19 cellular contexts compared by ENCODE assay signal in the genomic region with DNA sequence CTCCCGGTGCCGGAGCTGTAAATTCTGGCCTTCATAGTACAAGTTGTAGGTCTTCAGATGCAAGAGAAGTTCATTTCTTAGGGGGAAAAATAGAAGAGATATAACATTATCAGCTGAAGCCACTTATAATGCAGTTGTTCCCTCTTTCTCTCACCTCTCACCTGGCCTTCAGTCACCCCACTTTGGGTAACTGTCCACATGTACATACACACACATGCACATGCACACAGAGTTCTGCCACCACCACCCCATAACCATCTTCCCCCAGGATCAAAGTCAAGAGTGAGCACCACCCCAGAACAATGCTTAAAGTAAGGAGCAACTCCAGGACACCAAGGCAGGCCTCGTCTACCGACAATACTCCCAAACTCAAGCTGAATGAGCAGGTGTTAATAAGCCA. TPM values are rescaled to one million over a fixed set of nuclear protein-coding genes. Genes with fewer than 3 reads are reported as not detected.
"Had no signal": no experiment of that assay in that cellular context is flagged by ENCODE, and none has a peak within 500 bp of the region (broad histone marks: within the 10 kb centered on the region; RNA-seq: fewer than 3 reads in every experiment).

No MANE protein-coding gene starts in this region.

- H3K36me3 ChIP-seq: brain microvascular endothelial cell had no signal

- H3K4me1 ChIP-seq: foreskin keratinocyte, left ventricle myocardium inferior, sigmoid colon, thyroid gland had no signal

- H3K9me3 Mint-ChIP-seq: activated CD8-positive, alpha-beta T cell treated with anti-CD3 and anti-CD28 coated beads for 36 hours; activated naive CD8-positive, alpha-beta T cell treated with anti-CD3 and anti-CD28 coated beads, Interleukin-2, amount 10 ng/mL, durations not matched to agents 7 days and 5 days; central memory CD8-positive, alpha-beta T cell had no signal

- H3K27ac ChIP-seq: brain microvascular endothelial cell, foreskin keratinocyte, left ventricle myocardium inferior, sigmoid colon, thyroid gland had no signal

- H3K4me3 Mint-ChIP-seq: activated CD8-positive, alpha-beta T cell treated with anti-CD3 and anti-CD28 coated beads for 36 hours; activated naive CD8-positive, alpha-beta T cell treated with anti-CD3 and anti-CD28 coated beads, Interleukin-2, amount 10 ng/mL, durations not matched to agents 7 days and 5 days; activated T-helper 1 cell treated with anti-CD3 and anti-CD28 coated beads, Interleukin-12 subunit alpha, Interleukin-12 subunit beta, Interleukin-2, Interleukin-4 antibody, amounts not matched to agents 30 ng/mL and 10 ng/mL and 1 ng/mL, durations not matched to agents 14 hours and 24 hours and 36 hours; central memory CD8-positive, alpha-beta T cell; nephron progenitor cell had no signal

- ATAC-seq: foreskin keratinocyte had no signal

- H3K27me3 Mint-ChIP-seq: activated CD8-positive, alpha-beta T cell treated with anti-CD3 and anti-CD28 coated beads for 36 hours; activated naive CD8-positive, alpha-beta T cell treated with anti-CD3 and anti-CD28 coated beads, Interleukin-2, amount 10 ng/mL, durations not matched to agents 7 days and 5 days; central memory CD8-positive, alpha-beta T cell had no signal

- H3K4me3 ChIP-seq: left ventricle myocardium inferior, sigmoid colon, spleen, thyroid gland had no signal

- H3K27ac Mint-ChIP-seq: activated CD8-positive, alpha-beta T cell treated with anti-CD3 and anti-CD28 coated beads for 36 hours; activated naive CD8-positive, alpha-beta T cell treated with anti-CD3 and anti-CD28 coated beads, Interleukin-2, amount 10 ng/mL, durations not matched to agents 7 days and 5 days; nephron progenitor cell had no signal

- H3K9me3 ChIP-seq: thyroid gland had no signal

- H3K4me1 Mint-ChIP-seq: nephron progenitor cell had no signal

- DNase-seq: activated CD4-positive, alpha-beta T cell treated with anti-CD3 and anti-CD28 coated beads for 1 hour; activated CD8-positive, alpha-beta memory T cell treated with anti-CD3 and anti-CD28 coated beads, Interleukin-2, amount 50 U/mL, for 4 hours; activated CD8-positive, alpha-beta T cell treated with anti-CD3 and anti-CD28 coated beads for 36 hours; activated naive CD8-positive, alpha-beta T cell treated with anti-CD3 and anti-CD28 coated beads, Interleukin-2, amount 10 ng/mL, durations not matched to agents 7 days and 5 days; anterior cingulate cortex; cortex of kidney; effector CD4-positive, alpha-beta T cell; foreskin keratinocyte; glutamatergic neuron; left ventricle myocardium inferior; mesendoderm; nephron progenitor cell; SIG-M5; sigmoid colon; spleen; thyroid gland had no signal

- H3K27me3 ChIP-seq: brain microvascular endothelial cell, sigmoid colon, spleen, thyroid gland had no signal

RNA-seq across cellular contexts. Expression of a gene that starts 25.4 kb away (rescaled TPM):
- total RNA-seq: foreskin keratinocyte had no signal
- polyA plus RNA-seq: foreskin keratinocyte had no signal
